ENCODE assay signal across 28 cellular contexts in genomic region chr1:65845758-65846060, GRCh38.
"Had no signal": no experiment of that assay in that cellular context is flagged by ENCODE, and none has a peak within 500 bp of the region (broad histone marks: within the 10 kb centered on the region; RNA-seq: fewer than 3 reads in every experiment).

No MANE protein-coding gene starts in this region.

- H3K36me3 Mint-ChIP-seq: activated naive CD8-positive, alpha-beta T cell; mesothelial cell of epicardium; natural killer cell; stimulated activated memory B cell treated with anti-CD40 and anti-IgM and Interleukin-4, amounts not matched to agents 10 μg/mL and 1 μg/mL and 100 μg/mL, for 72 hours had no signal

- H3K9me3 Mint-ChIP-seq: activated T-helper 2 cell treated with anti-CD3 and anti-CD28 coated beads, Interferon-gamma antibody, Interleukin-2, Interleukin-4, amounts not matched to agents 10 μg/mL and 5 μg/mL and 100 μg/mL, durations not matched to agents 14 hours and 24 hours and 36 hours had no signal

- DNase-seq: activated B cell treated with CpG ODN at 0.5 μM for 24 hours; activated CD4-positive, alpha-beta T cell treated with anti-CD3 and anti-CD28 coated beads for 36 hours; activated CD4-positive, alpha-beta T cell treated with anti-CD3 and anti-CD28 coated beads, Interleukin-2, amount 50 U/mL, for 4 hours; activated CD8-positive, alpha-beta memory T cell treated with anti-CD3 and anti-CD28 coated beads for 24 hours; activated CD8-positive, alpha-beta memory T cell treated with anti-CD3 and anti-CD28 coated beads, Interleukin-2, amount 50 U/mL, for 4 hours; activated naive CD4-positive, alpha-beta T cell; activated T-cell treated with anti-CD3 and anti-CD28 coated beads, Interleukin-2, amount 50 U/mL, for 24 hours; dorsolateral prefrontal cortex; effector memory CD8-positive, alpha-beta T cell; glutamatergic neuron; hippocampal formation; left ventricle myocardium superior; mammary epithelial cell; natural killer cell; sigmoid colon; stimulated activated CD4-positive, alpha-beta T cell treated with anti-CD3 and anti-CD28 coated beads, Interleukin-15, amount 100 ng/mL, for 24 hours; stomach; uterus had no signal

- H3K9me3 ChIP-seq: uterus had no signal

- H3K4me3 ChIP-seq: breast epithelium, dorsolateral prefrontal cortex, esophagus muscularis mucosa, sigmoid colon, smooth muscle cell, stomach, suprapubic skin, tibial nerve, uterus had no signal

- H3K36me3 ChIP-seq: breast epithelium, esophagus muscularis mucosa, sigmoid colon, stomach, suprapubic skin, tibial nerve, uterus had no signal

- H3K27ac ChIP-seq: breast epithelium, dorsolateral prefrontal cortex, esophagus muscularis mucosa, sigmoid colon, stomach, suprapubic skin, tibial nerve, uterus had no signal

- H3K4me3 Mint-ChIP-seq: activated B cell treated with CpG ODN at 0.5 μM for 24 hours; activated CD4-positive, alpha-beta T cell treated with anti-CD3 and anti-CD28 coated beads for 36 hours; activated naive CD8-positive, alpha-beta T cell; activated T-cell treated with anti-CD3 and anti-CD28 coated beads, Interleukin-2, amount 50 U/mL, for 24 hours; central memory CD8-positive, alpha-beta T cell; effector memory CD8-positive, alpha-beta T cell; mesothelial cell of epicardium; natural killer cell; stimulated activated memory B cell treated with anti-CD40 and anti-IgM and Interleukin-4, amounts not matched to agents 10 μg/mL and 1 μg/mL and 100 μg/mL, for 72 hours had no signal

- H3K27ac Mint-ChIP-seq: activated B cell treated with CpG ODN at 0.5 μM for 24 hours; activated CD4-positive, alpha-beta T cell treated with anti-CD3 and anti-CD28 coated beads for 36 hours; activated naive CD8-positive, alpha-beta T cell; activated T-cell treated with anti-CD3 and anti-CD28 coated beads, Interleukin-2, amount 50 U/mL, for 24 hours; activated T-helper 2 cell treated with anti-CD3 and anti-CD28 coated beads, Interferon-gamma antibody, Interleukin-2, Interleukin-4, amounts not matched to agents 10 μg/mL and 5 μg/mL and 100 μg/mL, durations not matched to agents 14 hours and 24 hours and 36 hours; effector memory CD8-positive, alpha-beta T cell; mesothelial cell of epicardium; natural killer cell; stimulated activated memory B cell treated with anti-CD40 and anti-IgM and Interleukin-4, amounts not matched to agents 10 μg/mL and 1 μg/mL and 100 μg/mL, for 72 hours had no signal

- H3K4me1 ChIP-seq: breast epithelium, stomach, suprapubic skin, tibial nerve, uterus had no signal

- H3K27me3 ChIP-seq: breast epithelium, dorsolateral prefrontal cortex, esophagus muscularis mucosa, sigmoid colon, stomach, suprapubic skin, tibial nerve, uterus had no signal

- ATAC-seq: activated CD4-positive, alpha-beta T cell treated with anti-CD3 and anti-CD28 coated beads for 36 hours; effector memory CD8-positive, alpha-beta T cell; left ventricle myocardium superior; natural killer cell had no signal

- H3K4me1 Mint-ChIP-seq: activated B cell treated with CpG ODN at 0.5 μM for 24 hours; activated CD4-positive, alpha-beta T cell treated with anti-CD3 and anti-CD28 coated beads for 36 hours; central memory CD8-positive, alpha-beta T cell; mesothelial cell of epicardium; natural killer cell; stimulated activated memory B cell treated with anti-CD40 and anti-IgM and Interleukin-4, amounts not matched to agents 10 μg/mL and 1 μg/mL and 100 μg/mL, for 72 hours had no signal

- H3K27me3 Mint-ChIP-seq: activated B cell treated with CpG ODN at 0.5 μM for 24 hours; activated T-cell treated with anti-CD3 and anti-CD28 coated beads, Interleukin-2, amount 50 U/mL, for 24 hours had no signal
